ENCODE assay signal across 16 cellular contexts in the genomic region with DNA sequence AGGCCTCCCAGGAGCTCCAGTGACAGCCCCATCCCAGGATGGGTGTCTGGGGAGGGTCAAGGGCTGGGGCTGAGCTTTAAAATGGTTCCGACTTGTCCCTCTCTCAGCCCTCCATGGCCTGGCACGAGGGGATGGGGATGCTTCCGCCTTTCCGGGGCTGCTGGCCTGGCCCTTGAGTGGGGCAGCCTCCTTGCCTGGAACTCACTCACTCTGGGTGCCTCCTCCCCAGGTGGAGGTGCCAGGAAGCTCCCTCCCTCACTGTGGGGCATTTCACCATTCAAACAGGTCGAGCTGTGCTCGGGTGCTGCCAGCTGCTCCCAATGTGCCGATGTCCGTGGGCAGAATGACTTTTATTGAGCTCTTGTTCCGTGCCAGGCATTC. TPM values are rescaled to one million over a fixed set of nuclear protein-coding genes. Genes with fewer than 3 reads are reported as not detected.
"Had no signal": no experiment of that assay in that cellular context is flagged by ENCODE, and none has a peak within 500 bp of the region (broad histone marks: within the 10 kb centered on the region; RNA-seq: fewer than 3 reads in every experiment).

No MANE protein-coding gene starts in this region.

- H3K27me3 ChIP-seq: gastrocnemius medialis, heart right ventricle, left lung, neutrophil, tibial nerve, vagina had no signal

- ATAC-seq: activated CD4-positive, CD25-positive, alpha-beta regulatory T cell treated with anti-CD3 and anti-CD28 coated beads, Interleukin-2, amount 50 U/mL, for 24 hours; gastrocnemius medialis had no signal

- H3K4me1 ChIP-seq: left lung had no signal

- H3K27ac ChIP-seq: gastrocnemius medialis, left lung, neutrophil, skin epidermis, tibial nerve, vagina had no signal

- DNase-seq: activated CD4-positive, alpha-beta T cell treated with anti-CD3 and anti-CD28 coated beads, Interleukin-2, amount 50 U/mL, for 4 hours; activated naive CD4-positive, alpha-beta T cell treated with anti-CD3 and anti-CD28 coated beads, Interleukin-2, amount 10 ng/mL, durations not matched to agents 7 days and 5 days; activated T-cell treated with anti-CD3 and anti-CD28 coated beads, Interleukin-2, amount 50 U/mL, for 1 hour; gastrocnemius medialis; heart right ventricle; mammary epithelial cell; naive thymus-derived CD4-positive, alpha-beta T cell; stimulated activated CD4-positive, alpha-beta T cell treated with anti-CD3 and anti-CD28 coated beads, Interleukin-4, amount 100 ng/mL, for 24 hours; stimulated activated naive CD4-positive, alpha-beta T cell had no signal

- H3K9me3 ChIP-seq: gastrocnemius medialis, heart right ventricle, left lung, neutrophil, tibial nerve, vagina had no signal

- H3K4me3 ChIP-seq: gastrocnemius medialis, heart right ventricle, left lung, skin epidermis, tibial nerve, vagina had no signal

RNA-seq across cellular contexts. Expression of gene PCSK9, which starts 24.2 kb away (rescaled TPM):
- total RNA-seq: naive thymus-derived CD4-positive, alpha-beta T cell; subcutaneous adipose tissue had no signal
